14 cellular contexts compared by ENCODE assay signal in the genomic region with DNA sequence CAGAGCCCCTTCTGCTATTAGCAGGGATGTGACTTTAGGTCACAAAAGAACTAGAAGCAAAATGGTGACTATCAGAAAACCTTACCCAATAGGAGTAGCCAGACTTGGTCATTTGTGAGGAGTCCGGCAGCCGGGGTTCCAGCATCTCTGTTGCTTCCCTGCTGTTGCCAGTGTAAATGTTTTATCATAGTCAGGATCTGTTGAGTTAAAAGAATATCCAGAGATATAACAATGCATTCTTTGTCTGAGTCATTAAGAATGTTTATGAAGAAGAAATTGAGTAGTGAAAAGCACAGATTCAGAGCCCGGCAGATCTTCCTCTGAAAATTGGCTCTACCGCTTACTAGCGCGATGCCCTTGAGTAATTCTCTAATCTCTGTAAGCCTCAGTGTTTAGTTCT.
A peak's percentile ranks its signal among the peaks of the same experiment; 100 is the strongest.
DNase-seq lines count a peak whose midpoint lies in the region; ATAC-seq and TF ChIP-seq lines count a peak whose summit lies in the region.
"Had no signal": no experiment of that assay in that cellular context is flagged by ENCODE, and none has a peak within 500 bp of the region (broad histone marks: within the 10 kb centered on the region; RNA-seq: fewer than 3 reads in every experiment).

No MANE protein-coding gene starts in this region.

- H3K27me3 ChIP-seq in AG04450 (ENCODE audit: control insufficient read depth, insufficient read depth, low read length) (no peaks in the 10 kb centered on the region), psoas muscle (ENCODE audit: insufficient read depth in 3 of 3, low read length in 2 of 3) (peaks cover 0 to 4% (median 3%) of the 10 kb centered on the region in 3 donors)

- TF ChIP-seq CTCF in AG04450 (IDR thresholded peaks at IDR 0.05; ENCODE audit: low read depth, low read length) (no peak), fibroblast of the aortic adventitia (IDR thresholded peaks at IDR 0.05; ENCODE audit: insufficient read depth, low read length) (no peak), psoas muscle (IDR thresholded peaks at IDR 0.05) (no peak)

- no peaks in the 10 kb centered on the region for H3K36me3 ChIP-seq in psoas muscle (ENCODE audit: insufficient read depth in 1 of 2, low read depth in 1 of 2)

- peaks cover 19% of the 10 kb centered on the region for H3K4me1 ChIP-seq in psoas muscle

- no peak overlapping the region for H3K4me3 ChIP-seq in AG04450 (ENCODE audit: low read depth, low read length)
- no peak overlapping the region for H3K4me3 ChIP-seq in fibroblast of the aortic adventitia (ENCODE audit: low read depth, low read length)
- H3K4me3 ChIP-seq in psoas muscle = no peak overlapping the region

- CTCF ChIA-PET in AG04450 (lab: Charles Lee) = no interaction called here

- POLR2A ChIA-PET in AG04450 (lab: Yijun Ruan, JAX) = interaction anchor here (0.9 to 1.1 kb wide), 2 partner anchors 9 to 19 kb away, joined by 3 read pairs; no protein-coding TSS in a partner anchor

- ATAC-seq in psoas muscle (no peak), HG02981 (IDR thresholded peaks at IDR 0.05; ENCODE audit: unreplicated experiment) (no peak), GM21717 (IDR thresholded peaks at IDR 0.05; ENCODE audit: unreplicated experiment) (no peak)
- ATAC-seq: stimulated activated naive B cell treated with anti-CD40 and anti-IgM and Interleukin-4, amounts not matched to agents 10 μg/mL and 1 μg/mL and 100 μg/mL, for 72 hours had no signal

- H3K27ac ChIP-seq in AG04450 (ENCODE audit: low read depth, low read length) = peak overlapping the region; percentile 90
- peak overlapping the region; percentile 21 for H3K27ac ChIP-seq in psoas muscle

- 90 to 92% (median 91%) methylated on average over 6 of the region's 6 CpGs for WGBS in psoas muscle, 3 donors

- intact Hi-C loops in psoas muscle (cut with DNase I) = no loop called here

- DNase-seq in AG04450 (ENCODE audit: low read depth, low spot score) (no peak), RPMI7951 (ENCODE audit: low read depth) (peak; percentile 63), fibroblast of the aortic adventitia (ENCODE audit: low read depth) (peak; percentile 47), psoas muscle (no peak), DMS53 treated with DMSO at 0.1 percent for 48 hours (lab: John Stamatoyannopoulos, UW; ENCODE audit: unreplicated experiment) (no peak), RKO (ENCODE audit: low spot score) (no peak)
- DNase-seq: activated B cell treated with CpG ODN at 0.5 μM for 24 hours; activated effector memory CD4-positive, alpha-beta T cell treated with Interleukin-2 at 50 U/mL for 16 hours; COR-L47; dermis blood vessel endothelial cell; NCI-H526 treated with DMSO at 0.1 percent for 48 hours; stimulated activated naive B cell treated with anti-CD40 and anti-IgM and Interleukin-4, amounts not matched to agents 10 μg/mL and 1 μg/mL and 100 μg/mL, for 72 hours had no signal

- H3K9me3 ChIP-seq in AG04450 (ENCODE audit: control insufficient read depth, insufficient read depth, low read length) = peaks cover 10% of the 10 kb centered on the region
- H3K9me3 ChIP-seq in psoas muscle = peaks cover 3% of the 10 kb centered on the region

Comparison
In these comparisons a context has a peak if more than half of its experiments do, and no peak if none do; other contexts are left out.
1. DNase-seq: peak in RPMI7951 (single experiment) and fibroblast of the aortic adventitia (single experiment); none in AG04450 (single experiment), psoas muscle (0 of 2), DMS53 treated with DMSO at 0.1 percent for 48 hours (single experiment) and RKO (single experiment).